8 cellular contexts compared by ENCODE assay signal in the genomic region with DNA sequence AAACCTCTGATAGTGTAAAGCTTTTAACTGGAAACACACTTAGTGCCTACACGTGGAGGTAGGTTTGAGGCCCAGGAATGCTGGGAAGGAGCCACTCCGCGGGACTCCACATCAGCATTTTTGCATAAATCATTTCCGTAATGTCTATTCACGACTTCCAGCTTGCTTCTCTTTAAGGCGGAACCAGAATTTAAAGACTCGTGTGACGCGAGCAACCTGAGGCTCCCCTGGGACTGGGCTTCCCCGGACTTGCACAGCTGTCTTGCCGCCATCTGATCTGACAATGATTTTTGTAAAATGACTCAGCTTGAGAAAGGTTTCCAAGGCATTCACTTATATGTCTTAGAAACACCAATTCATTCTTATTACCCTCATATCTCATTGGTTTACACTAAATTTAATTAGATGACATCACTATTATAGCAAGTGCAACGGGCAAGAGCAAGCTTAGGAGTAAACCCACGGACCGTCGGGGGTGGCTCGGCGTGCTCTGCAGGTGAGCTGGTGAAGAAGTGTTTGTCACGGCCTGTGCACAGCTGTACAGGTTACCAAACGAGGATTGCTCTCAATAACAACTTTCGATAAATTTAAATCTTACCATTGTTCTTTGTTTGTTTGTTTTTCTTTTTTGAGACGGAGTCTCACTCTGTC.
A peak's percentile ranks its signal among the peaks of the same experiment; 100 is the strongest.
DNase-seq lines count a peak whose midpoint lies in the region; ATAC-seq and TF ChIP-seq lines count a peak whose summit lies in the region.

No MANE protein-coding gene starts in this region.

- no peaks in the 10 kb centered on the region for H3K27me3 ChIP-seq in RWPE2 (ENCODE audit: insufficient read depth, poor library complexity, severe bottlenecking)

- H3K4me3 ChIP-seq in RWPE2 (ENCODE audit: severe bottlenecking) = no peak overlapping the region

- H3K36me3 ChIP-seq in RWPE2 (ENCODE audit: low read depth) = no peaks in the 10 kb centered on the region

- H3K27ac ChIP-seq in RWPE2 (ENCODE audit: poor library complexity, severe bottlenecking) = no peak overlapping the region

- TF ChIP-seq CTCF in RWPE2 (IDR thresholded peaks at IDR 0.05; ENCODE audit: poor library complexity, severe bottlenecking) = no peak

- H3K4me1 ChIP-seq in RWPE2 (ENCODE audit: insufficient read depth, poor library complexity, severe bottlenecking) = peaks cover 2% of the 10 kb centered on the region

- no peaks in the 10 kb centered on the region for H3K9me3 ChIP-seq in RWPE2 (ENCODE audit: severe bottlenecking)

- DNase-seq in A172 (ENCODE audit: low spot score) (peak; percentile 67), GM19238 (ENCODE audit: insufficient read length, low spot score) (peak; percentile 62), RWPE2 (ENCODE audit: low spot score) (peak; percentile 45), HK-2 (ENCODE audit: unreplicated experiment) (no peak), LoVo (ENCODE audit: low spot score) (no peak)
- DNase-seq in activated CD8-positive, alpha-beta memory T cell treated with anti-CD3 and anti-CD28 coated beads for 24 hours = no peak
- no peak for DNase-seq in activated CD4-positive, CD25-positive, alpha-beta regulatory T cell (lab: John Stamatoyannopoulos, UW)

- peak; percentile 79 for ATAC-seq in HG02981 (IDR thresholded peaks at IDR 0.05; ENCODE audit: unreplicated experiment)
- ATAC-seq in RWPE2 (ENCODE audit: low read depth) = no peak

Comparison
In these comparisons a context has a peak if more than half of its experiments do, and no peak if none do; other contexts are left out.
1. DNase-seq: peak in A172 (single experiment), GM19238 (single experiment) and RWPE2 (single experiment); none in activated CD8-positive, alpha-beta memory T cell treated with anti-CD3 and anti-CD28 coated beads for 24 hours (single experiment), activated CD4-positive, CD25-positive, alpha-beta regulatory T cell (0 of 4), HK-2 (single experiment) and LoVo (single experiment).